20 cellular contexts compared by ENCODE assay signal in the genomic region with DNA sequence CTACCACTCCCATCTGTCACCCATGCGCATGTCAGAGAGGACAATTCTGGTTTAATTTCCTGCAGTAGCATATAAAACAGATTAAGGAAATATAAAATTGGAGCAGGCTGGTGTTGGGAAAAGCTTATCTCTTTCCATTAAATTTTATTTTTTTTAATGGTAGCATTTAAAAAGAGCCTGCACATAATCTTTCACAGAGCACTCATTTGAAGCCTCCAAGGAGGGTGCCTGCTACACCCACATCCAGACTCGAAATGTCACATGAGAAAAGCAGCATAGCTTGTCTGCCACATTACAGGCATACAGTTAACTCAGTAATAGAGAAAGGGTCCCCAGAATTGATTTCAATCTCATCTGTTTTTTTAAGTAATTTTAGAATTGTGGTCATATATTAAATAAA.
DNase-seq lines count a peak whose midpoint lies in the region; ATAC-seq and TF ChIP-seq lines count a peak whose summit lies in the region.
"Had no signal": no experiment of that assay in that cellular context is flagged by ENCODE, and none has a peak within 500 bp of the region (broad histone marks: within the 10 kb centered on the region; RNA-seq: fewer than 3 reads in every experiment).

No MANE protein-coding gene starts in this region.

- no peak overlapping the region for H3K4me3 ChIP-seq in BE2C (ENCODE audit: low read depth, low read length)
- H3K4me3 ChIP-seq in OCI-LY3 (ENCODE audit: low read length): no peak overlapping the region
- H3K4me3 ChIP-seq in trophoblast cell (ENCODE audit: low read depth, low read length): no peak overlapping the region
- no peak overlapping the region for H3K4me3 ChIP-seq in MG63
- H3K4me3 ChIP-seq: BLaER1 treated with 17β-estradiol and CSF1 and Interleukin-3, amounts not matched to agents 10 nM and 100 nM; GM12878; GM23248 had no signal

- TF ChIP-seq CTCF in BE2C (IDR thresholded peaks at IDR 0.05; ENCODE audit: low read depth, low read length): no peak
- TF ChIP-seq CTCF in OCI-LY3 (IDR thresholded peaks at IDR 0.05; ENCODE audit: low read depth, low read length): no peak

- peaks cover 28% of the 10 kb centered on the region for H3K4me1 ChIP-seq in BE2C
- peaks cover 17% of the 10 kb centered on the region for H3K4me1 ChIP-seq in OCI-LY3 (ENCODE audit: low read length)
- peaks cover 19 to 26% of the 10 kb centered on the region in 2 experiments for H3K4me1 ChIP-seq in trophoblast cell (ENCODE audit: control insufficient read depth in 1 of 2, insufficient read depth in 2 of 2, low read length in 2 of 2)

- H3K4ac ChIP-seq in trophoblast cell (ENCODE audit: low read depth, low read length): no peak overlapping the region

- H2AFZ ChIP-seq in OCI-LY3 (ENCODE audit: low read depth, low read length) (no peak overlapping the region), trophoblast cell (ENCODE audit: insufficient read depth, low read length, poor library complexity) (no peak overlapping the region)
- H2AFZ ChIP-seq: GM23248 had no signal

- DNase-seq in BE2C (peak; percentile 30), trophoblast cell (no peak), H4 (ENCODE audit: low spot score) (no peak), MG63 (no peak), LoVo (ENCODE audit: low spot score) (no peak)
- DNase-seq: CD4-positive, alpha-beta T cell; CD8-positive, alpha-beta memory T cell; DMS 273 treated with DMSO at 0.1 percent for 48 hours; DMS79; EL; GDM1; GM23248; H9 had no signal

- no peak overlapping the region for H2BK5ac ChIP-seq in trophoblast cell (ENCODE audit: low read depth, low read length, poor library complexity)

- H4K20me1 ChIP-seq in OCI-LY3 (ENCODE audit: insufficient read depth, low read length): no peaks in the 10 kb centered on the region
- H4K20me1 ChIP-seq: BLaER1 treated with 17β-estradiol and CSF1 and Interleukin-3, amounts not matched to agents 10 nM and 100 nM had no signal

- H4K91ac ChIP-seq in trophoblast cell (ENCODE audit: low read depth, low read length): no peak overlapping the region

- peaks cover 21% of the 10 kb centered on the region for H3K79me1 ChIP-seq in trophoblast cell (ENCODE audit: low read length)

- H3K9me3 ChIP-seq in BE2C (no peaks in the 10 kb centered on the region), OCI-LY3 (ENCODE audit: insufficient read depth, low read length) (no peaks in the 10 kb centered on the region), trophoblast cell (ENCODE audit: insufficient read depth, low read depth, low read length) (no peaks in the 10 kb centered on the region), MG63 (no peaks in the 10 kb centered on the region; the same call in 1 of the 2 replicates)

- H3K14ac ChIP-seq in trophoblast cell (ENCODE audit: low read length): no peak overlapping the region

- H3K4me2 ChIP-seq in OCI-LY3 (ENCODE audit: low read length) (peak overlapping the region; percentile 74; the same call in 1 of the 2 replicates), trophoblast cell (ENCODE audit: low read length) (no peak overlapping the region)
- H3K4me2 ChIP-seq: BLaER1 treated with 17β-estradiol and CSF1 and Interleukin-3, amounts not matched to agents 10 nM and 100 nM had no signal

- H4K8ac ChIP-seq in trophoblast cell (ENCODE audit: low read depth, low read length): no peak overlapping the region

- ATAC-seq in SK-N-SH treated with all-trans-retinoic acid at 6 μM for 48 hours (peak; percentile 17; the same call in 1 of the 3 replicates), esophagus mucosa (no peak)
- ATAC-seq: HCT116 had no signal

- H3K27ac ChIP-seq in OCI-LY3 (ENCODE audit: low read length) (no peak overlapping the region), trophoblast cell (ENCODE audit: low read depth, low read length) (peak overlapping the region; percentile 40)
- H3K27ac ChIP-seq: 22Rv1; BLaER1 treated with 17β-estradiol and CSF1 and Interleukin-3, amounts not matched to agents 10 nM and 100 nM; GM23248 had no signal

- H3K23ac ChIP-seq in trophoblast cell (ENCODE audit: low read length): no peak overlapping the region

- H4K12ac ChIP-seq in trophoblast cell (ENCODE audit: low read depth, low read length): no peak overlapping the region

- H3K18ac ChIP-seq in trophoblast cell (ENCODE audit: low read length): no peak overlapping the region

- H2BK120ac ChIP-seq in trophoblast cell (ENCODE audit: insufficient read depth, low read length, poor library complexity): no peak overlapping the region

- WGBS in trophoblast cell (ENCODE audit: extremely low coverage, insufficient coverage, insufficient read length): no CpG with 5 or more reads among the region's 2 CpGs

- peaks cover 25% of the 10 kb centered on the region for H3K36me3 ChIP-seq in BE2C
- H3K36me3 ChIP-seq in OCI-LY3 (replicated peaks; ENCODE audit: low read depth, low read length): no peaks in the 10 kb centered on the region
- H3K36me3 ChIP-seq in trophoblast cell (ENCODE audit: control insufficient read depth in 1 of 2, insufficient read depth in 2 of 2, low read length in 2 of 2): no peaks in the 10 kb centered on the region
- no peaks in the 10 kb centered on the region for H3K36me3 ChIP-seq in MG63

- no peak overlapping the region for H3K9ac ChIP-seq in OCI-LY3 (ENCODE audit: low read length)
- H3K9ac ChIP-seq in trophoblast cell (ENCODE audit: low read length): no peak overlapping the region
- H3K9ac ChIP-seq: BLaER1 treated with 17β-estradiol and CSF1 and Interleukin-3, amounts not matched to agents 10 nM and 100 nM; GM23248 had no signal

- no peak overlapping the region for H2BK12ac ChIP-seq in trophoblast cell (ENCODE audit: low read length)

- H3K27me3 ChIP-seq in BE2C: no peaks in the 10 kb centered on the region
- H3K27me3 ChIP-seq in OCI-LY3 (ENCODE audit: low read depth, low read length): no peaks in the 10 kb centered on the region
- H3K27me3 ChIP-seq in trophoblast cell (ENCODE audit: insufficient read depth, low read length): no peaks in the 10 kb centered on the region
- no peaks in the 10 kb centered on the region for H3K27me3 ChIP-seq in MG63
- H3K27me3 ChIP-seq: BLaER1 treated with 17β-estradiol and CSF1 and Interleukin-3, amounts not matched to agents 10 nM and 100 nM had no signal

- no peaks in the 10 kb centered on the region for H3K79me2 ChIP-seq in OCI-LY3 (ENCODE audit: low read length)
- H3K79me2 ChIP-seq in trophoblast cell (ENCODE audit: control insufficient read depth, insufficient read depth, low read length, poor library complexity): peaks cover 4% of the 10 kb centered on the region

- no peak overlapping the region for H2AK5ac ChIP-seq in trophoblast cell (ENCODE audit: low read length)

TF ChIP-seq in SK-N-SH treated with all-trans-retinoic acid at 6 μM for 48 hours, 23 proteins besides CTCF, POLR2A, EP300 and RAD21:
- TF ChIP-seq CSDC2 (CRISPR knock-in tag; IDR thresholded peaks at IDR 0.05): no peak
- no peak for TF ChIP-seq ZNF70 (CRISPR knock-in tag; IDR thresholded peaks at IDR 0.05)
- no peak for TF ChIP-seq ZNF8 (CRISPR knock-in tag; IDR thresholded peaks at IDR 0.05)
- TF ChIP-seq TCF4 (CRISPR knock-in tag; IDR thresholded peaks at IDR 0.05; ENCODE audit: borderline replicate concordance): peak; percentile 56; the same call in 1 of the 2 replicates
- no peak for TF ChIP-seq ZC3H10 (CRISPR knock-in tag; IDR thresholded peaks at IDR 0.05)
- TF ChIP-seq PPARA (CRISPR knock-in tag; IDR thresholded peaks at IDR 0.05; ENCODE audit: borderline replicate concordance): no peak
- TF ChIP-seq OSR1 (CRISPR knock-in tag; IDR thresholded peaks at IDR 0.05): no peak
- no peak for TF ChIP-seq ISL1 (CRISPR knock-in tag; IDR thresholded peaks at IDR 0.05)
